In genomic region chr15:57554063-57554820, GRCh38 we compare ENCODE assay signal across 10 cellular contexts. TPM values are rescaled to one million over a fixed set of nuclear protein-coding genes. Genes with fewer than 3 reads are reported as not detected.
DNase-seq lines count a peak whose midpoint lies in the region; ATAC-seq, FAIRE-seq and TF ChIP-seq lines count a peak whose summit lies in the region.
"Had no signal": no experiment of that assay in that cellular context is flagged by ENCODE, and none has a peak within 500 bp of the region (broad histone marks: within the 10 kb centered on the region; RNA-seq: fewer than 3 reads in every experiment).

No MANE protein-coding gene starts in this region.

- H3K9ac ChIP-seq in endothelial cell of umbilical vein (replicated peaks; ENCODE audit: extremely low read depth, insufficient read depth, low read length) (peak overlapping the region; percentile 49), neural progenitor cell (no peak overlapping the region)

- POLR2A ChIA-PET in endothelial cell of umbilical vein (lab: Charles Lee) = interaction anchor here (0.8 to 1.3 kb wide), 3 partner anchors 12 to 216 kb away, joined by 3 read pairs; no protein-coding TSS in a partner anchor
- POLR2A ChIA-PET in CD4-positive, alpha-beta T cell (lab: Charles Lee) = no interaction called here

- no peaks in the 10 kb centered on the region for H3K36me3 Mint-ChIP-seq in neural progenitor cell
- H3K36me3 Mint-ChIP-seq in CD4-positive, alpha-beta T cell (ENCODE audit: low read depth) = no peaks in the 10 kb centered on the region
- peaks cover 3% of the 10 kb centered on the region for H3K36me3 Mint-ChIP-seq in effector memory CD8-positive, alpha-beta T cell (ENCODE audit: insufficient read depth)
- H3K36me3 Mint-ChIP-seq: stimulated activated naive B cell treated with anti-CD40 and anti-IgM and Interleukin-4, amounts not matched to agents 10 μg/mL and 1 μg/mL and 100 μg/mL, for 72 hours had no signal

- H2AFZ ChIP-seq in endothelial cell of umbilical vein (ENCODE audit: low read depth, low read length) (peak overlapping the region; percentile 4), neural progenitor cell (replicated peaks) (peak overlapping the region; percentile 97)

- H3K4me1 ChIP-seq in endothelial cell of umbilical vein (ENCODE audit: control insufficient read depth, extremely low read depth, insufficient read depth, low read length) = peaks cover 61% of the 10 kb centered on the region
- H3K4me1 ChIP-seq in neural progenitor cell = peaks cover 28% of the 10 kb centered on the region

- no peaks in the 10 kb centered on the region for H3K9me1 ChIP-seq in endothelial cell of umbilical vein (replicated peaks; ENCODE audit: control insufficient read depth, extremely low read depth, insufficient read depth, low read length)

- no peak overlapping the region for H3K4me3 ChIP-seq in endothelial cell of umbilical vein (replicated peaks in 1 of 3; ENCODE audit: insufficient read depth in 1 of 3, low read depth in 1 of 3, low read length in 3 of 3)
- no peak overlapping the region for H3K4me3 ChIP-seq in neural progenitor cell

- no peak overlapping the region for H3K4me3 Mint-ChIP-seq in neural progenitor cell
- H3K4me3 Mint-ChIP-seq in CD4-positive, alpha-beta T cell = no peak overlapping the region
- no peak overlapping the region for H3K4me3 Mint-ChIP-seq in effector memory CD8-positive, alpha-beta T cell
- H3K4me3 Mint-ChIP-seq: activated CD4-positive, alpha-beta T cell treated with anti-CD3 and anti-CD28 coated beads, Interleukin-2, amount 10 ng/mL, durations not matched to agents 24 days and 14 days; stimulated activated naive B cell treated with anti-CD40 and anti-IgM and Interleukin-4, amounts not matched to agents 10 μg/mL and 1 μg/mL and 100 μg/mL, for 72 hours had no signal

- H3K79me2 ChIP-seq in endothelial cell of umbilical vein (ENCODE audit: control insufficient read depth, insufficient read depth, low read length) (no peaks in the 10 kb centered on the region), neural progenitor cell (ENCODE audit: low read depth) (no peaks in the 10 kb centered on the region)

- peaks cover 19% of the 10 kb centered on the region for H3F3A ChIP-seq in neural progenitor cell (ENCODE audit: low read depth)

- no peaks in the 10 kb centered on the region for H3K36me3 ChIP-seq in endothelial cell of umbilical vein (ENCODE audit: control insufficient read depth in 2 of 2, extremely low read depth in 1 of 2, insufficient read depth in 2 of 2, low read length in 2 of 2)
- H3K36me3 ChIP-seq in neural progenitor cell = no peaks in the 10 kb centered on the region

- H3K4me2 ChIP-seq in endothelial cell of umbilical vein (ENCODE audit: insufficient read depth, low read length) (peak overlapping the region; percentile 32), neural progenitor cell (no peak overlapping the region)

- TF ChIP-seq POLR2A in endothelial cell of umbilical vein (IDR thresholded peaks at IDR 0.05; ENCODE audit: low read depth, low read length) = peak; percentile 63

- no peak for ATAC-seq in CD4-positive, alpha-beta T cell (ENCODE audit: poor library complexity)
- ATAC-seq in effector memory CD8-positive, alpha-beta T cell (replicated peaks) = no peak
- ATAC-seq: stimulated activated naive B cell treated with anti-CD40 and anti-IgM and Interleukin-4, amounts not matched to agents 10 μg/mL and 1 μg/mL and 100 μg/mL, for 72 hours had no signal

- H3K27me3 Mint-ChIP-seq in neural progenitor cell (ENCODE audit: insufficient read depth, low read depth) = peaks cover 2% of the 10 kb centered on the region
- peaks cover 5% of the 10 kb centered on the region for H3K27me3 Mint-ChIP-seq in CD4-positive, alpha-beta T cell
- H3K27me3 Mint-ChIP-seq in effector memory CD8-positive, alpha-beta T cell = peaks cover 39 to 71% of the 10 kb centered on the region in 2 donors

- H4K20me1 ChIP-seq in endothelial cell of umbilical vein (replicated peaks; ENCODE audit: control insufficient read depth, extremely low read depth, insufficient read depth, low read length) = no peaks in the 10 kb centered on the region
- H4K20me1 ChIP-seq in neural progenitor cell (ENCODE audit: low read depth) = no peaks in the 10 kb centered on the region

- peak; percentile 94 for FAIRE-seq in endothelial cell of umbilical vein (lab: Jason Lieb, UNC)

- peak; percentile 57 for DNase-seq in Daoy (ENCODE audit: low read depth)
- DNase-seq in NCI-H524 (lab: John Stamatoyannopoulos, UW) = peak; percentile 97 to 99
- peak; percentile 95 for DNase-seq in endothelial cell of umbilical vein (ENCODE audit: low read depth, low spot score)
- DNase-seq in neural progenitor cell (ENCODE audit: low spot score) = peak; percentile 27
- no peak for DNase-seq in H4 (ENCODE audit: low spot score)
- no peak for DNase-seq in CD4-positive, alpha-beta T cell
- DNase-seq in activated CD8-positive, alpha-beta memory T cell treated with anti-CD3 and anti-CD28 coated beads, Interleukin-2, amount 50 U/mL, for 48 hours = no peak
- DNase-seq in effector memory CD8-positive, alpha-beta T cell = no peak
- DNase-seq: activated CD4-positive, alpha-beta T cell treated with anti-CD3 and anti-CD28 coated beads, Interleukin-2, amount 10 ng/mL, durations not matched to agents 24 days and 14 days; stimulated activated naive B cell treated with anti-CD40 and anti-IgM and Interleukin-4, amounts not matched to agents 10 μg/mL and 1 μg/mL and 100 μg/mL, for 72 hours had no signal

- dilution Hi-C loops in endothelial cell of umbilical vein (cut with MboI; ENCODE audit: extremely low pct_ligation_motif_present, low sequenced_read_pairs) = no loop called here

- H3K4me1 Mint-ChIP-seq in neural progenitor cell = peaks cover 43% of the 10 kb centered on the region
- no peaks in the 10 kb centered on the region for H3K4me1 Mint-ChIP-seq in CD4-positive, alpha-beta T cell (ENCODE audit: low read depth)
- H3K4me1 Mint-ChIP-seq in effector memory CD8-positive, alpha-beta T cell (ENCODE audit: low read depth in 2 of 2) = no peaks in the 10 kb centered on the region
- H3K4me1 Mint-ChIP-seq: activated CD4-positive, alpha-beta T cell treated with anti-CD3 and anti-CD28 coated beads, Interleukin-2, amount 10 ng/mL, durations not matched to agents 24 days and 14 days; stimulated activated naive B cell treated with anti-CD40 and anti-IgM and Interleukin-4, amounts not matched to agents 10 μg/mL and 1 μg/mL and 100 μg/mL, for 72 hours had no signal

- H3K27ac Mint-ChIP-seq in neural progenitor cell = peak overlapping the region; percentile 96
- no peak overlapping the region for H3K27ac Mint-ChIP-seq in CD4-positive, alpha-beta T cell
- H3K27ac Mint-ChIP-seq in effector memory CD8-positive, alpha-beta T cell = no peak overlapping the region
- H3K27ac Mint-ChIP-seq: activated CD4-positive, alpha-beta T cell treated with anti-CD3 and anti-CD28 coated beads, Interleukin-2, amount 10 ng/mL, durations not matched to agents 24 days and 14 days; stimulated activated naive B cell treated with anti-CD40 and anti-IgM and Interleukin-4, amounts not matched to agents 10 μg/mL and 1 μg/mL and 100 μg/mL, for 72 hours had no signal

- CTCF ChIA-PET in endothelial cell of umbilical vein (lab: Charles Lee) = interaction anchor here (0.7 to 5.8 kb wide), 10 partner anchors 9 to 626 kb away, joined by 3 to 72 read pairs (median 3); no protein-coding TSS in a partner anchor
- CTCF ChIA-PET in CD4-positive, alpha-beta T cell (lab: Charles Lee) = no interaction called here

- intact Hi-C loops in endothelial cell of umbilical vein (cut with micrococcal nuclease) = no loop called here
- intact Hi-C loops in CD4-positive, alpha-beta T cell (cut with DNase I, micrococcal nuclease) = no loop called here

- H3K27me3 ChIP-seq in endothelial cell of umbilical vein (ENCODE audit: control insufficient read depth in 2 of 2, insufficient read depth in 2 of 2, low read length in 2 of 2) = no peaks in the 10 kb centered on the region
- H3K27me3 ChIP-seq in neural progenitor cell = no peaks in the 10 kb centered on the region
- H3K27me3 ChIP-seq in CD4-positive, alpha-beta T cell (ENCODE audit: control insufficient read depth, insufficient read depth, low read length) = no peaks in the 10 kb centered on the region

- no peak for TF ChIP-seq CTCF in endothelial cell of umbilical vein (IDR thresholded peaks at IDR 0.05; ENCODE audit: extremely low read depth in 1 of 2, insufficient read depth in 1 of 2, low read depth in 1 of 2, low read length in 2 of 2)
- TF ChIP-seq CTCF in neural progenitor cell (IDR thresholded peaks at IDR 0.05) = no peak
- no peak for TF ChIP-seq CTCF in CD4-positive, alpha-beta T cell (IDR thresholded peaks at IDR 0.05)

- no TSS peak for BruUV-seq in endothelial cell of umbilical vein (replicated peaks; lab: Mats Ljungman, UMichigan)

- H3K9me3 ChIP-seq in endothelial cell of umbilical vein (replicated peaks; ENCODE audit: control insufficient read depth, insufficient read depth, low read length) (no peaks in the 10 kb centered on the region), neural progenitor cell (ENCODE audit: low read depth) (no peaks in the 10 kb centered on the region)
- no peaks in the 10 kb centered on the region for H3K9me3 ChIP-seq in CD4-positive, alpha-beta T cell (ENCODE audit: control insufficient read depth, low read length)

- peak overlapping the region; percentile 94 for H3K27ac ChIP-seq in endothelial cell of umbilical vein (ENCODE audit: insufficient read depth, low read depth, low read length)
- peak overlapping the region; percentile 51 for H3K27ac ChIP-seq in neural progenitor cell
- no peak overlapping the region for H3K27ac ChIP-seq in CD4-positive, alpha-beta T cell (ENCODE audit: low read depth, low read length)

- peaks cover 3% of the 10 kb centered on the region for H3K9me3 Mint-ChIP-seq in neural progenitor cell
- no peaks in the 10 kb centered on the region for H3K9me3 Mint-ChIP-seq in CD4-positive, alpha-beta T cell
- no peaks in the 10 kb centered on the region for H3K9me3 Mint-ChIP-seq in effector memory CD8-positive, alpha-beta T cell
- H3K9me3 Mint-ChIP-seq: activated CD4-positive, alpha-beta T cell treated with anti-CD3 and anti-CD28 coated beads, Interleukin-2, amount 10 ng/mL, durations not matched to agents 24 days and 14 days; stimulated activated naive B cell treated with anti-CD40 and anti-IgM and Interleukin-4, amounts not matched to agents 10 μg/mL and 1 μg/mL and 100 μg/mL, for 72 hours had no signal

RNA-seq across cellular contexts. Expression of gene MYZAP, which starts 37.5 kb away (rescaled TPM):
- total RNA-seq in Daoy (2014; rRNA removed; shearing (Covaris generic)) = 1.2 and 1.4 TPM in 2 replicates
- 6.1 and 8.1 TPM in 2 replicates for total RNA-seq in endothelial cell of umbilical vein
- polyA plus RNA-seq in endothelial cell of umbilical vein = 5.2 and 6.3 TPM in 2 replicates
- 9.2 and 10.8 TPM in 2 replicates for polyA plus RNA-seq in endothelial cell of umbilical vein (2011; cell fraction: cytosol; rRNA removed)
- 8.5 TPM in 2 replicates for polyA plus RNA-seq in endothelial cell of umbilical vein (2011; cell fraction: nucleus; rRNA removed)
- polyA plus RNA-seq in endothelial cell of umbilical vein (2012) = 13.3 and 14.4 TPM in 2 replicates
- polyA minus RNA-seq in endothelial cell of umbilical vein = 3.1 and 5.3 TPM in 2 replicates
- not detected for polyA minus RNA-seq in endothelial cell of umbilical vein (2011; cell fraction: cytosol; rRNA and poly(A)+ RNA removed)
- polyA minus RNA-seq in endothelial cell of umbilical vein (2011; cell fraction: nucleus; rRNA and poly(A)+ RNA removed) = 3.4 and 4.5 TPM in 2 replicates
- 0.09 TPM in 1 of 2 replicates, not detected in the other for total RNA-seq in neural progenitor cell (ENCODE audit: low replicate concordance)
- total RNA-seq in H4 (2014; rRNA removed; shearing (Covaris generic)) = 1.5 and 5.1 TPM in 2 replicates
- 1 to 10 TPM in 1 of 2 experiments, under 1 TPM in 1; 0.66 to 1.1 TPM for total RNA-seq in CD4-positive, alpha-beta T cell
- total RNA-seq: activated CD4-positive, alpha-beta T cell treated with anti-CD3 and anti-CD28 coated beads, Interleukin-2, amount 10 ng/mL, durations not matched to agents 24 days and 14 days had no signal

Comparison
In these comparisons a context has a peak if more than half of its experiments do, and no peak if none do; other contexts are left out.
1. DNase-seq: peak in Daoy (single experiment), NCI-H524 (2 of 2), endothelial cell of umbilical vein (single experiment) and neural progenitor cell (single experiment); none in H4 (single experiment), CD4-positive, alpha-beta T cell (0 of 10), activated CD8-positive, alpha-beta memory T cell treated with anti-CD3 and anti-CD28 coated beads, Interleukin-2, amount 50 U/mL, for 48 hours (single experiment) and effector memory CD8-positive, alpha-beta T cell (0 of 3).